In genomic region chr4:89111833-89112563, GRCh38 we compare ENCODE assay signal across 1 cellular context.
A peak's percentile ranks its signal among the peaks of the same experiment; 100 is the strongest.
TF ChIP-seq lines count a peak whose summit lies in the region.

No MANE protein-coding gene starts in this region.

TF ChIP-seq in HepG2, 621 proteins besides CTCF, POLR2A, EP300 and RAD21 (continued from another document and continues in another):
- TF ChIP-seq CENPT (CRISPR knock-in tag; IDR thresholded peaks at IDR 0.05; ENCODE audit: low read depth), result no peak
- TF ChIP-seq JUNB (CRISPR knock-in tag; IDR thresholded peaks at IDR 0.05; ENCODE audit: borderline replicate concordance), result peak; percentile 52; the same call in 1 of the 2 replicates
- TF ChIP-seq RARG (CRISPR knock-in tag; IDR thresholded peaks at IDR 0.05; ENCODE audit: low read depth), result no peak
- TF ChIP-seq GZF1 (CRISPR knock-in tag; IDR thresholded peaks at IDR 0.05), result no peak
- no peak for TF ChIP-seq ZBTB37 (CRISPR knock-in tag; IDR thresholded peaks at IDR 0.05)
- peak; percentile 99 for TF ChIP-seq THRA (CRISPR knock-in tag; IDR thresholded peaks at IDR 0.05; ENCODE audit: borderline replicate concordance)
- no peak for TF ChIP-seq REXO4 (CRISPR knock-in tag; IDR thresholded peaks at IDR 0.05; ENCODE audit: borderline replicate concordance)
- TF ChIP-seq FUBP1 (CRISPR knock-in tag; IDR thresholded peaks at IDR 0.05; ENCODE audit: borderline replicate concordance), result peak; percentile 36; the same call in 1 of the 2 replicates
- TF ChIP-seq DMAP1 (CRISPR knock-in tag; IDR thresholded peaks at IDR 0.05), result no peak; the same call in 1 of the 2 replicates
- TF ChIP-seq GATAD1 (CRISPR knock-in tag; IDR thresholded peaks at IDR 0.05), result peak; percentile 60; the same call in 1 of the 2 replicates
- no peak for TF ChIP-seq EED (CRISPR knock-in tag; IDR thresholded peaks at IDR 0.05)
- TF ChIP-seq FOXA1 (IDR thresholded peaks at IDR 0.05), result no peak
- TF ChIP-seq FOXA1 (CRISPR knock-in tag; IDR thresholded peaks at IDR 0.05), result peak; percentile 65
- TF ChIP-seq U2AF1 (optimal IDR thresholded peaks at IDR 0.05; ENCODE audit: low read depth, low read length), result no peak
- TF ChIP-seq ATF1 (CRISPR knock-in tag; IDR thresholded peaks at IDR 0.05), result peak; percentile 3; the same call in 1 of the 2 replicates
- TF ChIP-seq RBFOX2 (IDR thresholded peaks at IDR 0.05; ENCODE audit: low read depth, low read length), result no peak; the same call in 1 of the 2 replicates
- TF ChIP-seq ATF6 (CRISPR knock-in tag; conservative IDR thresholded peaks at IDR 0.05), result no peak
- TF ChIP-seq ZNF703 (CRISPR knock-in tag; IDR thresholded peaks at IDR 0.05; ENCODE audit: borderline replicate concordance), result no peak
- TF ChIP-seq ZBTB39 (CRISPR knock-in tag; IDR thresholded peaks at IDR 0.05), result 0 out of 2 replicates have a peak, but pooled peaks have one; percentile 11
- no peak for TF ChIP-seq HDAC6 (IDR thresholded peaks at IDR 0.05; ENCODE audit: low read depth, low read length)
- peak; percentile 64; the same call in 1 of the 2 replicates for TF ChIP-seq ETV5 (CRISPR knock-in tag; IDR thresholded peaks at IDR 0.05; ENCODE audit: borderline replicate concordance)
- no peak for TF ChIP-seq ZFP36L1 (CRISPR knock-in tag; IDR thresholded peaks at IDR 0.05)
- no peak for TF ChIP-seq ZBTB46 (CRISPR knock-in tag; IDR thresholded peaks at IDR 0.05; ENCODE audit: borderline replicate concordance)
- TF ChIP-seq PREB (CRISPR knock-in tag; IDR thresholded peaks at IDR 0.05), result no peak
- TF ChIP-seq FOSL2 (CRISPR knock-in tag; IDR thresholded peaks at IDR 0.05), result peak; percentile 92
- peak; percentile 68 for TF ChIP-seq PATZ1 (CRISPR knock-in tag; IDR thresholded peaks at IDR 0.05)
- no peak for TF ChIP-seq GATA4 (IDR thresholded peaks at IDR 0.05; ENCODE audit: borderline replicate concordance, low read depth)
- TF ChIP-seq ZNF136 (CRISPR knock-in tag; IDR thresholded peaks at IDR 0.05; ENCODE audit: low read depth), result no peak
- TF ChIP-seq ZNF567 (CRISPR knock-in tag; IDR thresholded peaks at IDR 0.05; ENCODE audit: borderline replicate concordance), result no peak
- no peak for TF ChIP-seq EEA1 (CRISPR knock-in tag; IDR thresholded peaks at IDR 0.05; ENCODE audit: borderline replicate concordance)
- TF ChIP-seq XRCC5 (optimal IDR thresholded peaks at IDR 0.05; ENCODE audit: low read length), result peak; percentile 27
- TF ChIP-seq DBP (CRISPR knock-in tag; IDR thresholded peaks at IDR 0.05; ENCODE audit: not compliant biosample characterization), result no peak
- TF ChIP-seq SMYD3 (CRISPR knock-in tag; IDR thresholded peaks at IDR 0.05), result no peak
- peak in 1 of 2 experiments; percentile 89; a peak in 2 of 4 replicates for TF ChIP-seq KLF16 (CRISPR knock-in tag; IDR thresholded peaks at IDR 0.05)
- no peak for TF ChIP-seq SP2 (CRISPR knock-in tag; IDR thresholded peaks at IDR 0.05)
- peak; percentile 66; the same call in 1 of the 2 replicates for TF ChIP-seq ZNF792 (CRISPR knock-in tag; IDR thresholded peaks at IDR 0.05)
- TF ChIP-seq ZXDC (CRISPR knock-in tag; IDR thresholded peaks at IDR 0.05), result no peak
- TF ChIP-seq ESRRA (CRISPR knock-in tag; IDR thresholded peaks at IDR 0.05; ENCODE audit: low read depth), result peak; percentile 44; the same call in 1 of the 2 replicates
- TF ChIP-seq ZNF251 (CRISPR knock-in tag; IDR thresholded peaks at IDR 0.05), result no peak
- TF ChIP-seq ZNF281 (CRISPR knock-in tag; IDR thresholded peaks at IDR 0.05; ENCODE audit: borderline replicate concordance), result peak; percentile 43; the same call in 1 of the 2 replicates
